ENCODE assay signal across 2 cellular contexts in the genomic region with DNA sequence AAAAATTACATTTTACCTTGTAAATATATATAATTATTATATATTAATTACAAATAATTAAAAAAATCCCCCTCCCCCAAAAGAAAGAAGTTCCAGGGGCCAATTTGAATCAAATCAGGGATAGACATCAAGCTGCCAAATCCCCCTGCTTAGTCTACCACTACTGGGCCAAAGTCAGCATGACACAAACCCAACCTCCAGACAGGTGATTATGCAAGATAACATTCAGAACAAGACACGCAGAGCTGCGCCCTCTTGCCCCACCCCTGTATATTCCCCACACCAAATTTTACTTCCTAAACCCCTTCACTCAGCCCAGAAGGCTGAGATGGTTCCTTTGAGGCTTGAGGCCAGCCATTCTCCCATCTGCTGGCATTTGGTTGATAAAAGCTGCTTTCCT.
TF ChIP-seq lines count a peak whose summit lies in the region.

No MANE protein-coding gene starts in this region.

TF ChIP-seq in GM23338, 12 proteins besides CTCF, POLR2A, EP300 and RAD21 (continued from another document):
- TF ChIP-seq POLR2AphosphoS5 (IDR thresholded peaks at IDR 0.05; ENCODE audit: low read depth), result no peak

TF ChIP-seq in K562, 482 proteins besides CTCF, POLR2A, EP300 and RAD21 (continued from another document):
- no peak for TF ChIP-seq CAMTA2 (CRISPR knock-in tag; conservative IDR thresholded peaks at IDR 0.05)
- no peak for TF ChIP-seq ZNF75A (CRISPR knock-in tag; IDR thresholded peaks at IDR 0.05)
- TF ChIP-seq, protein P1, sequence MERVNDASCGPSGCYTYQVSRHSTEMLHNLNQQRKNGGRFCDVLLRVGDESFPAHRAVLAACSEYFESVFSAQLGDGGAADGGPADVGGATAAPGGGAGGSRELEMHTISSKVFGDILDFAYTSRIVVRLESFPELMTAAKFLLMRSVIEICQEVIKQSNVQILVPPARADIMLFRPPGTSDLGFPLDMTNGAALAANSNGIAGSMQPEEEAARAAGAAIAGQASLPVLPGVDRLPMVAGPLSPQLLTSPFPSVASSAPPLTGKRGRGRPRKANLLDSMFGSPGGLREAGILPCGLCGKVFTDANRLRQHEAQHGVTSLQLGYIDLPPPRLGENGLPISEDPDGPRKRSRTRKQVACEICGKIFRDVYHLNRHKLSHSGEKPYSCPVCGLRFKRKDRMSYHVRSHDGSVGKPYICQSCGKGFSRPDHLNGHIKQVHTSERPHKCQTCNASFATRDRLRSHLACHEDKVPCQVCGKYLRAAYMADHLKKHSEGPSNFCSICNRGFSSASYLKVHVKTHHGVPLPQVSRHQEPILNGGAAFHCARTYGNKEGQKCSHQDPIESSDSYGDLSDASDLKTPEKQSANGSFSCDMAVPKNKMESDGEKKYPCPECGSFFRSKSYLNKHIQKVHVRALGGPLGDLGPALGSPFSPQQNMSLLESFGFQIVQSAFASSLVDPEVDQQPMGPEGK (CRISPR knock-in tag; IDR thresholded peaks at IDR 0.05; ENCODE audit: borderline replicate concordance), result no peak
